ENCODE assay signal across 1 cellular context in the genomic region with DNA sequence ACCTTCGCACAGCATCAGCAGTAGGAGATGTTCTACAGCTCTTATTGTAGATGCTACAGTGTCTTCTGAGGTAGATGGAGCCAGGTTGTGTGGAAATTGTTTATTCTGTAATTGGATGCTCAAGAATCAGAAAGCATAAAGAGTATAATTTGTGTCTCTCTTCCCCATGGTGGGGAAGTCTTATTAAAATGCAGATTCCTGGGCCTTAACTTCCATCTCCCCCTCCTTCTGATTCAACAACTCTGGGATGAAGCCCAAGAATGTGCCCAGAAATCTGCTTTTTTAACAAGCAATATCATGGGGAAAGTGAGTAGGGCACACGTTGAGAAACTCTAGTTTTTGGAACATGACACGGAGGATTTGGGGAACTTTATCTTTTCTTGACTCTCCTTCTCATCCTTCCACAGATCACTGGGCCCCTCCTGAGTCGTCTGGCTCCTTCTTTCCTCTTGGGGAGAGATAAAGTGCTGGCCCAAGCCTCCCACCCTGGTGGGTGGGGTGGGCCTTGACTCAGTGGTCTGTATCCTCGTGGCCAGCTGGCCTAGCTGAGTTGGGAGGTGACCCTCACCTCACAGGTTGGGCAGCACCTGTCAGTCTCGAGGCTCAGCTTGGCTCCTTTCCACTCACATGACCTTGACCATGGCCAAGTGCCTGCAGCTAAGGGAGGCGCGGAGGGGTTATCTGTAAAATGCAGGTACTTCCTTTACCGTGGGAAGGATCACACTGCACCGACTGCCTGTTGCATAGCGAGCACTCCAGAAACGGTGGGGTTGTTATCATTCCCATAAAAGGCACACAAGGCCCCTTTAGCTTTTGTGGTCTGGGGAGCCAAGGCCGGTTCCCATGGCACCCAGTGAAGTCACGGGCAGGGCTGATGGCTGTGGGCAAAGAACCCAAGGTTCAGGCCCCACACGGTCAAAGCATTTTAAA.
TF ChIP-seq lines count a peak whose summit lies in the region.

No MANE protein-coding gene starts in this region.

TF ChIP-seq in K562, 482 proteins besides CTCF, POLR2A, EP300 and RAD21 (continued from another document):
- TF ChIP-seq, protein P1, sequence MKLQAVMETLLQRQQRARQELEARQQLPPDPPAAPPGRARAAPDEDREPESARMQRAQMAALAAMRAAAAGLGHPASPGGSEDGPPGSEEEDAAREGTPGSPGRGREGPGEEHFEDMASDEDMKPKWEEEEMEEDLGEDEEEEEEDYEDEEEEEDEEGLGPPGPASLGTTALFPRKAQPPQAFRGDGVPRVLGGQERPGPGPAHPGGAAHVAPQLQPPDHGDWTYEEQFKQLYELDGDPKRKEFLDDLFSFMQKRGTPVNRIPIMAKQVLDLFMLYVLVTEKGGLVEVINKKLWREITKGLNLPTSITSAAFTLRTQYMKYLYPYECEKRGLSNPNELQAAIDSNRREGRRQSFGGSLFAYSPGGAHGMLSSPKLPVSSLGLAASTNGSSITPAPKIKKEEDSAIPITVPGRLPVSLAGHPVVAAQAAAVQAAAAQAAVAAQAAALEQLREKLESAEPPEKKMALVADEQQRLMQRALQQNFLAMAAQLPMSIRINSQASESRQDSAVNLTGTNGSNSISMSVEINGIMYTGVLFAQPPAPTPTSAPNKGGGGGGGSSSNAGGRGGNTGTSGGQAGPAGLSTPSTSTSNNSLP (IDR thresholded peaks at IDR 0.05; ENCODE audit: borderline replicate concordance, low read depth, low read length): 0 out of 2 replicates have a peak, but pooled peaks have one; percentile 12
- TF ChIP-seq CCAR2 (IDR thresholded peaks at IDR 0.05; ENCODE audit: low read depth, low read length) (0 out of 2 replicates have a peak, but pooled peaks have one; percentile 26), CCNT2 (IDR thresholded peaks at IDR 0.05; ENCODE audit: borderline replicate concordance, extremely low read depth, insufficient read length, low read depth, low read length) (peak; percentile 30), MEIS2 (IDR thresholded peaks at IDR 0.05; ENCODE audit: partially characterized antibody) (peak; percentile 68), ZNF551 (CRISPR knock-in tag; IDR thresholded peaks at IDR 0.05) (no peak), NCOA4 (IDR thresholded peaks at IDR 0.05; ENCODE audit: partially characterized antibody) (no peak), ZNF165 (CRISPR knock-in tag; IDR thresholded peaks at IDR 0.05; ENCODE audit: borderline replicate concordance) (no peak), GABPA (tag; conservative IDR thresholded peaks at IDR 0.05; ENCODE audit: low read depth) (peak; percentile 41; the same call in 1 of the 2 replicates), MAFG (tag; conservative IDR thresholded peaks at IDR 0.05) (0 out of 2 replicates have a peak, but pooled peaks have one; percentile 16), SMAD4 (CRISPR knock-in tag; conservative IDR thresholded peaks at IDR 0.05) (peak; percentile 92), ZFPM2 (CRISPR knock-in tag; IDR thresholded peaks at IDR 0.05) (no peak), CBFA2T2 (conservative IDR thresholded peaks at IDR 0.05) (peak; percentile 93), SMARCC2 (IDR thresholded peaks at IDR 0.05; ENCODE audit: low read depth) (peak; percentile 79), ESRRA (IDR thresholded peaks at IDR 0.05; ENCODE audit: borderline replicate concordance, low read depth) (peak; percentile 97), RNF219 (CRISPR knock-in tag; IDR thresholded peaks at IDR 0.05) (no peak), TARDBP (IDR thresholded peaks at IDR 0.05) (0 out of 2 replicates have a peak, but pooled peaks have one; percentile 53), SIN3B (IDR thresholded peaks at IDR 0.05; ENCODE audit: low read depth) (no peak), POLR2AphosphoS5 (IDR thresholded peaks at IDR 0.05; ENCODE audit: control insufficient read depth, insufficient read depth, low read depth, low read length) (peak; percentile 81), ATF1 (CRISPR knock-in tag; IDR thresholded peaks at IDR 0.05) (no peak), ATF1 (tag; IDR thresholded peaks at IDR 0.05) (peak; percentile 37; the same call in 1 of the 2 replicates), GATA2 (CRISPR knock-in tag; IDR thresholded peaks at IDR 0.05) (peak; percentile 68), SP1 (CRISPR knock-in tag; IDR thresholded peaks at IDR 0.05) (peak; percentile 68), ZC3H8 (IDR thresholded peaks at IDR 0.05) (no peak), CREB5 (CRISPR knock-in tag; IDR thresholded peaks at IDR 0.05) (no peak), RAD51 (IDR thresholded peaks at IDR 0.05; ENCODE audit: borderline replicate concordance, low read depth) (peak; percentile 49; the same call in 1 of the 2 replicates), TRIM24 (IDR thresholded peaks at IDR 0.05) (peak in 1 of 2 experiments; percentile 79; a peak in 3 of 4 replicates), ZNF197 (CRISPR knock-in tag; IDR thresholded peaks at IDR 0.05; ENCODE audit: low read depth) (no peak), ZNF583 (CRISPR knock-in tag; IDR thresholded peaks at IDR 0.05) (peak; percentile 85), EHMT2 (IDR thresholded peaks at IDR 0.05) (peak; percentile 82), NR2C2 (CRISPR knock-in tag; IDR thresholded peaks at IDR 0.05) (0 out of 2 replicates have a peak, but pooled peaks have one; percentile 49), NR2C2 (tag; IDR thresholded peaks at IDR 0.05) (peak; percentile 62), ZFP36 (IDR thresholded peaks at IDR 0.05; ENCODE audit: low read depth, low read length, partially characterized antibody) (peak; percentile 45), ARID4B (CRISPR knock-in tag; IDR thresholded peaks at IDR 0.05) (no peak; the same call in 1 of the 2 replicates), ZNF766 (CRISPR knock-in tag; conservative IDR thresholded peaks at IDR 0.05) (peak; percentile 84), RBFOX2 (IDR thresholded peaks at IDR 0.05; ENCODE audit: low read depth, low read length) (peak; percentile 34; the same call in 1 of the 2 replicates), GTF2F1 (IDR thresholded peaks at IDR 0.05; ENCODE audit: low read depth, low read length) (no peak), RFX1 (IDR thresholded peaks at IDR 0.05) (peak; percentile 92), MYC (IDR thresholded peaks at IDR 0.05; ENCODE audit: low read depth, low read length) (peak; percentile 56), MYC (CRISPR knock-in tag; IDR thresholded peaks at IDR 0.05; ENCODE audit: borderline replicate concordance, low read depth) (no peak), BDP1 (IDR thresholded peaks at IDR 0.05; ENCODE audit: insufficient read depth, insufficient read length) (no peak), ZNF589 (CRISPR knock-in tag; IDR thresholded peaks at IDR 0.05; ENCODE audit: low read depth) (0 out of 2 replicates have a peak, but pooled peaks have one; percentile 54), ZNF79 (CRISPR knock-in tag; IDR thresholded peaks at IDR 0.05; ENCODE audit: low read depth) (no peak), ELF4 (CRISPR knock-in tag; IDR thresholded peaks at IDR 0.05) (peak; percentile 40; the same call in 1 of the 2 replicates), FOXJ2 (tag; IDR thresholded peaks at IDR 0.05) (0 out of 2 replicates have a peak, but pooled peaks have one; percentile 42), SMARCA4 (IDR thresholded peaks at IDR 0.05) (peak; percentile 88), FIP1L1 (IDR thresholded peaks at IDR 0.05; ENCODE audit: low read depth, low read length, poor library complexity, severe bottlenecking) (no peak), MAFF (IDR thresholded peaks at IDR 0.05; ENCODE audit: low read length) (0 out of 2 replicates have a peak, but pooled peaks have one; percentile 14)
- TF ChIP-seq, protein P2, sequence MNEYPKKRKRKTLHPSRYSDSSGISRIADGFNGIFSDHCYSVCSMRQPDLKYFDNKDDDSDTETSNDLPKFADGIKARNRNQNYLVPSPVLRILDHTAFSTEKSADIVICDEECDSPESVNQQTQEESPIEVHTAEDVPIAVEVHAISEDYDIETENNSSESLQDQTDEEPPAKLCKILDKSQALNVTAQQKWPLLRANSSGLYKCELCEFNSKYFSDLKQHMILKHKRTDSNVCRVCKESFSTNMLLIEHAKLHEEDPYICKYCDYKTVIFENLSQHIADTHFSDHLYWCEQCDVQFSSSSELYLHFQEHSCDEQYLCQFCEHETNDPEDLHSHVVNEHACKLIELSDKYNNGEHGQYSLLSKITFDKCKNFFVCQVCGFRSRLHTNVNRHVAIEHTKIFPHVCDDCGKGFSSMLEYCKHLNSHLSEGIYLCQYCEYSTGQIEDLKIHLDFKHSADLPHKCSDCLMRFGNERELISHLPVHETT (CRISPR knock-in tag; conservative IDR thresholded peaks at IDR 0.05 in 1 of 2, IDR thresholded peaks at IDR 0.05 in 1 of 2): 0 out of 4 replicates have a peak, but pooled peaks of 1 of the 2 experiments have one; percentile 58
- TF ChIP-seq, protein P3, sequence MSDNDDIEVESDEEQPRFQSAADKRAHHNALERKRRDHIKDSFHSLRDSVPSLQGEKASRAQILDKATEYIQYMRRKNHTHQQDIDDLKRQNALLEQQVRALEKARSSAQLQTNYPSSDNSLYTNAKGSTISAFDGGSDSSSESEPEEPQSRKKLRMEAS (CRISPR knock-in tag; IDR thresholded peaks at IDR 0.05): peak; percentile 77
